Comparison of ENCODE assay signal across 34 cellular contexts in the genomic region with DNA sequence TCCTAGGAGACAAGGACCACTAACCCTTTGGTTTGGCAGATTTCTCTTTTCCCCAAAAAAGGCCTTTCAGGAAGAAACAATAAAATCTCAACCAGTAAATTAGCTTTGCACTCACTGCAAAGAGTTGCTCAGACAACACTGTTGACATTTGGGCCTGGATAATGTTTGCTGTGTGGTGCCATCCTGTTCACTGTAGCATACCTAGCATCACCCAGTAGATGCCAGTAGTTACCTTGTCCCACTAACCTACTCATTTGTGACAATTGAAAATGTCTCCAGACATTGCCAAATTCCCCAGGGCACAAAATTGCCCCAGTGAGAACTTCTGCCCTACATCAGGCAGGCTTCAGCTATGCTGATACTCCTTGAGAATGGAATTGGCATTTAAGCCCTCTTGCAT.
"Had no signal": no experiment of that assay in that cellular context is flagged by ENCODE, and none has a peak within 500 bp of the region (broad histone marks: within the 10 kb centered on the region; RNA-seq: fewer than 3 reads in every experiment).

No MANE protein-coding gene starts in this region.

- H3K36me3 ChIP-seq: MG63 had no signal

- DNase-seq: Kasumi-1, MG63, MM.1S, MV-4-11, NCI-H1048, NCI-H1092, NCI-H1092 treated with DMSO at 0.1 percent for 48 hours, NCI-H1105, NCI-H1105 treated with DMSO at 0.1 percent for 48 hours, NCI-H1417, NCI-H1417 treated with DMSO at 0.1 percent for 48 hours, NCI-H1436, NCI-H1436 treated with DMSO at 0.1 percent for 48 hours, NCI-H146, NCI-H1694, NCI-H1694 treated with DMSO at 0.1 percent for 48 hours, NCI-H187, NCI-H187 treated with DMSO at 0.1 percent for 48 hours, NCI-H1930, NCI-H2029, NCI-H2029 treated with DMSO at 0.1 percent for 48 hours, NCI-H2081, NCI-H2081 treated with DMSO at 0.1 percent for 48 hours, NCI-H2107, NCI-H2171, NCI-H2171 treated with DMSO at 0.1 percent for 48 hours, NCI-H2227 treated with DMSO at 0.1 percent for 48 hours, NCI-H226, NCI-H345, NCI-H446, NCI-H446 treated with DMSO at 0.1 percent for 48 hours, NCI-H510A, NCI-H510A treated with DMSO at 0.1 percent for 48 hours, NCI-H524 had no signal

- H3K27me3 ChIP-seq: MG63 had no signal

- H3K4me3 ChIP-seq: MG63 had no signal

- H3K9me3 ChIP-seq: MG63 had no signal
